1 cellular context compared by ENCODE assay signal in the genomic region with DNA sequence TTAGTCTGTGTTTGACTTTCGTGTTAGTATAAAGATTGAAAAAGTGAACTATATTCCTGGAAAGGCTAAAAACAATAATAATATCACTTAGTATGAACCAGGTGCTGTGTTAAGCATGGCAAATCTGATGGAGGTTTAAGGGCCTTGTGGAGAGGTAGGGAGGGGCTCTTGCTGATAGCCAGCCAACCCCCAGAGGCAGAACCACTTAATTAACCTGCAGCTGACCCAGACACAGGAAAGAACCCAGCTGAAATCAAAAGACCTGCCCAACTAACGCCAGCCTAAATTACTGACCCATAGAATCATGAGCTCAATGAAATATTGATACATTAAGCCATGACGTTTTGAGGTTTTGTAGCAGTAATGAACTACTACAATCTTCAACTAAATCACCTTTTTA.
TF ChIP-seq lines count a peak whose summit lies in the region.

No MANE protein-coding gene starts in this region.

TF ChIP-seq in WTC11, 78 proteins besides CTCF, POLR2A, EP300 and RAD21 (continued from another document):
- TF ChIP-seq, protein P1, sequence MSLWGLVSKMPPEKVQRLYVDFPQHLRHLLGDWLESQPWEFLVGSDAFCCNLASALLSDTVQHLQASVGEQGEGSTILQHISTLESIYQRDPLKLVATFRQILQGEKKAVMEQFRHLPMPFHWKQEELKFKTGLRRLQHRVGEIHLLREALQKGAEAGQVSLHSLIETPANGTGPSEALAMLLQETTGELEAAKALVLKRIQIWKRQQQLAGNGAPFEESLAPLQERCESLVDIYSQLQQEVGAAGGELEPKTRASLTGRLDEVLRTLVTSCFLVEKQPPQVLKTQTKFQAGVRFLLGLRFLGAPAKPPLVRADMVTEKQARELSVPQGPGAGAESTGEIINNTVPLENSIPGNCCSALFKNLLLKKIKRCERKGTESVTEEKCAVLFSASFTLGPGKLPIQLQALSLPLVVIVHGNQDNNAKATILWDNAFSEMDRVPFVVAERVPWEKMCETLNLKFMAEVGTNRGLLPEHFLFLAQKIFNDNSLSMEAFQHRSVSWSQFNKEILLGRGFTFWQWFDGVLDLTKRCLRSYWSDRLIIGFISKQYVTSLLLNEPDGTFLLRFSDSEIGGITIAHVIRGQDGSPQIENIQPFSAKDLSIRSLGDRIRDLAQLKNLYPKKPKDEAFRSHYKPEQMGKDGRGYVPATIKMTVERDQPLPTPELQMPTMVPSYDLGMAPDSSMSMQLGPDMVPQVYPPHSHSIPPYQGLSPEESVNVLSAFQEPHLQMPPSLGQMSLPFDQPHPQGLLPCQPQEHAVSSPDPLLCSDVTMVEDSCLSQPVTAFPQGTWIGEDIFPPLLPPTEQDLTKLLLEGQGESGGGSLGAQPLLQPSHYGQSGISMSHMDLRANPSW (CRISPR knock-in tag; conservative IDR thresholded peaks at IDR 0.05; ENCODE audit: low read depth) = no peak
- TF ChIP-seq, protein P2, sequence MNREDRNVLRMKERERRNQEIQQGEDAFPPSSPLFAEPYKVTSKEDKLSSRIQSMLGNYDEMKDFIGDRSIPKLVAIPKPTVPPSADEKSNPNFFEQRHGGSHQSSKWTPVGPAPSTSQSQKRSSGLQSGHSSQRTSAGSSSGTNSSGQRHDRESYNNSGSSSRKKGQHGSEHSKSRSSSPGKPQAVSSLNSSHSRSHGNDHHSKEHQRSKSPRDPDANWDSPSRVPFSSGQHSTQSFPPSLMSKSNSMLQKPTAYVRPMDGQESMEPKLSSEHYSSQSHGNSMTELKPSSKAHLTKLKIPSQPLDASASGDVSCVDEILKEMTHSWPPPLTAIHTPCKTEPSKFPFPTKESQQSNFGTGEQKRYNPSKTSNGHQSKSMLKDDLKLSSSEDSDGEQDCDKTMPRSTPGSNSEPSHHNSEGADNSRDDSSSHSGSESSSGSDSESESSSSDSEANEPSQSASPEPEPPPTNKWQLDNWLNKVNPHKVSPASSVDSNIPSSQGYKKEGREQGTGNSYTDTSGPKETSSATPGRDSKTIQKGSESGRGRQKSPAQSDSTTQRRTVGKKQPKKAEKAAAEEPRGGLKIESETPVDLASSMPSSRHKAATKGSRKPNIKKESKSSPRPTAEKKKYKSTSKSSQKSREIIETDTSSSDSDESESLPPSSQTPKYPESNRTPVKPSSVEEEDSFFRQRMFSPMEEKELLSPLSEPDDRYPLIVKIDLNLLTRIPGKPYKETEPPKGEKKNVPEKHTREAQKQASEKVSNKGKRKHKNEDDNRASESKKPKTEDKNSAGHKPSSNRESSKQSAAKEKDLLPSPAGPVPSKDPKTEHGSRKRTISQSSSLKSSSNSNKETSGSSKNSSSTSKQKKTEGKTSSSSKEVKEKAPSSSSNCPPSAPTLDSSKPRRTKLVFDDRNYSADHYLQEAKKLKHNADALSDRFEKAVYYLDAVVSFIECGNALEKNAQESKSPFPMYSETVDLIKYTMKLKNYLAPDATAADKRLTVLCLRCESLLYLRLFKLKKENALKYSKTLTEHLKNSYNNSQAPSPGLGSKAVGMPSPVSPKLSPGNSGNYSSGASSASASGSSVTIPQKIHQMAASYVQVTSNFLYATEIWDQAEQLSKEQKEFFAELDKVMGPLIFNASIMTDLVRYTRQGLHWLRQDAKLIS (CRISPR knock-in tag; IDR thresholded peaks at IDR 0.05; ENCODE audit: borderline replicate concordance) = no peak
- TF ChIP-seq FOXK1 (CRISPR knock-in tag; IDR thresholded peaks at IDR 0.05) (no peak), RELA (CRISPR knock-in tag; IDR thresholded peaks at IDR 0.05; ENCODE audit: borderline replicate concordance) (no peak), ZNF263 (CRISPR knock-in tag; IDR thresholded peaks at IDR 0.05; ENCODE audit: low read depth) (no peak), SMAD4 (CRISPR knock-in tag; IDR thresholded peaks at IDR 0.05) (no peak), GRHL2 (CRISPR knock-in tag; IDR thresholded peaks at IDR 0.05; ENCODE audit: insufficient replicate concordance, severe bottlenecking) (no peak), EMX1 (CRISPR knock-in tag; IDR thresholded peaks at IDR 0.05) (no peak), RORB (CRISPR knock-in tag; IDR thresholded peaks at IDR 0.05) (no peak), MXD4 (CRISPR knock-in tag; IDR thresholded peaks at IDR 0.05; ENCODE audit: borderline replicate concordance) (no peak)
- TF ChIP-seq, protein P3, sequence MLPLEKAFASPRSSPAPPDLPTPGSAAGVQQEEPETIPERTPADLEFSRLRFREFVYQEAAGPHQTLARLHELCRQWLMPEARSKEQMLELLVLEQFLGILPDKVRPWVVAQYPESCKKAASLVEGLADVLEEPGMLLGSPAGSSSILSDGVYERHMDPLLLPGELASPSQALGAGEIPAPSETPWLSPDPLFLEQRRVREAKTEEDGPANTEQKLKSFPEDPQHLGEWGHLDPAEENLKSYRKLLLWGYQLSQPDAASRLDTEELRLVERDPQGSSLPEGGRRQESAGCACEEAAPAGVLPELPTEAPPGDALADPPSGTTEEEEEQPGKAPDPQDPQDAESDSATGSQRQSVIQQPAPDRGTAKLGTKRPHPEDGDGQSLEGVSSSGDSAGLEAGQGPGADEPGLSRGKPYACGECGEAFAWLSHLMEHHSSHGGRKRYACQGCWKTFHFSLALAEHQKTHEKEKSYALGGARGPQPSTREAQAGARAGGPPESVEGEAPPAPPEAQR (CRISPR knock-in tag; IDR thresholded peaks at IDR 0.05) = no peak
- TF ChIP-seq, protein P4, sequence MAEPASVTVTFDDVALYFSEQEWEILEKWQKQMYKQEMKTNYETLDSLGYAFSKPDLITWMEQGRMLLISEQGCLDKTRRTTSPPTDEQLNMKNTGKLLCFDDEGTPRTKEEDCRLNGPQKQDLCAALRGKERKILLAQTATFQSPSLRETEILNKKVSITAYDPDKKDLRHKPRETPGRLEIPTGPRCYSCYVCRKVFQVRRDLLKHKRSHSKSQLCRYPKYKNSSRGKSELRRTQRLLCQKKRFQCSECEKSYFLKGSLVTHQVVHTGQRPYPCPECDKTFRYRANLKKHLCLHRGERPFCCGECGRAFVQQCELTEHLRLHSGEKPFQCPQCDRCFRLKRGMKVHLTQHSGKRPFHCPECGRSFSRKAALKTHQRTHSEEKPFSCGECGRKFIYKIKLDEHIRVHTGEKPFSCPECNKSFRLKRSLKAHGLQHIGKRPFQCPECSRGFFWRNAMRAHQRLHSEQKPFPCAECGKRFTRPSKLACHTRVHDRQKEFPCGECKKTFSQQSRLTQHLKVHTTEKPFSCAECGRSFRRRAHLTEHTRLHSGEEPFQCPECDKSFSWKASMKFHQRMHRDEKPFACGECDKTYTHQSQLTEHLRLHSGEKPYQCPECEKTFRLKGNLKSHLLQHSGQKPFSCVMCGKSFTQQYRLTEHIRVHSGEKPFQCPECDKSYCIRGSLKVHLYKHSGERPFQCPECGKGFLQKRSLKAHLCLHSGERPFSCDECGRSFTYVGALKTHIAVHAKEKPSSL (CRISPR knock-in tag; conservative IDR thresholded peaks at IDR 0.05) = no peak
